Comparison of ENCODE assay signal across 16 cellular contexts in the genomic region with DNA sequence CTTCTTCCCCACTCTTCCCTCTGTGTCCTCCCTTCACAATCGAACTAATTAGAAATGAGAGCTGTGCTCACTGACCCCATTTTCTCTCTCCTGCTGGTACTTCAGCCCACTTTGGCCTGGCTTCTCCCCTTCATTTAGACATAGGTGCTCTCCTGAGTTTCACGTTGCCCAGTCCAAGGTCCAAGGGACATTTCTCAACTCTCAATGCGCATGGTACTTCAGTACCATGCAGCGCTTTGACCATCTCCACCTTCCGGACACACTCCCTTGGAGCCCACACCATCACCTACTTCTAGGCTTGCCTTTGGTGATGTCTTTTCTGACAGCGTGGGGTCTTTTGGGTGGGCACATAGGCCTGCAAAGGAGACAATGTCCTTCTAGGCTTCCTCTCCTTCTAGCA.
DNase-seq lines count a peak whose midpoint lies in the region; TF ChIP-seq lines count a peak whose summit lies in the region.
"Had no signal": no experiment of that assay in that cellular context is flagged by ENCODE, and none has a peak within 500 bp of the region (broad histone marks: within the 10 kb centered on the region; RNA-seq: fewer than 3 reads in every experiment).

No MANE protein-coding gene starts in this region.

- WGBS in esophagus muscularis mucosa = 87% methylated on average over 6 of the region's 6 CpGs
- 76% methylated on average over 6 of the region's 6 CpGs for WGBS in liver

- no peak for TF ChIP-seq EP300 in esophagus muscularis mucosa (IDR thresholded peaks at IDR 0.05)

- DNase-seq in esophagus muscularis mucosa (ENCODE audit: extremely low spot score) (peak; percentile 84), A172 (ENCODE audit: low spot score) (no peak)
- no peak for DNase-seq in activated T-helper 1 cell treated with anti-CD3 and anti-CD28 coated beads, Interleukin-12 subunit alpha, Interleukin-12 subunit beta, Interleukin-2, Interleukin-4 antibody, amounts not matched to agents 30 ng/mL and 10 ng/mL and 1 ng/mL, durations not matched to agents 14 hours and 24 hours and 36 hours (ENCODE audit: low spot score)
- DNase-seq in stimulated activated CD4-positive, alpha-beta T cell treated with anti-CD3 and anti-CD28 coated beads, Interleukin-2, amount 100 ng/mL, for 48 hours = no peak
- DNase-seq: C1 segment of cervical spinal cord; Calu3; CD4-positive, alpha-beta memory T cell; COR-L47; DMS53; DMS79 treated with DMSO at 0.1 percent for 48 hours; GF-D8 had no signal

- no peak overlapping the region for H3K4me3 Mint-ChIP-seq in activated T-helper 1 cell treated with anti-CD3 and anti-CD28 coated beads, Interleukin-12 subunit alpha, Interleukin-12 subunit beta, Interleukin-2, Interleukin-4 antibody, amounts not matched to agents 30 ng/mL and 10 ng/mL and 1 ng/mL, durations not matched to agents 14 hours and 24 hours and 36 hours
- H3K4me3 Mint-ChIP-seq: B cell, GM23338, H9 had no signal

- TF ChIP-seq CTCF in esophagus muscularis mucosa (IDR thresholded peaks at IDR 0.05) (no peak), liver (IDR thresholded peaks at IDR 0.05; ENCODE audit: low read depth, low read length, missing input control) (no peak)

- H3K4me1 ChIP-seq in BLaER1 treated with 17β-estradiol and CSF1 and Interleukin-3, amounts not matched to agents 10 nM and 100 nM = peaks cover 8 to 45% (median 22%) of the 10 kb centered on the region in 10 experiments; a peak in 19 of 20 replicates
- no peaks in the 10 kb centered on the region for H3K4me1 ChIP-seq in esophagus muscularis mucosa
- no peaks in the 10 kb centered on the region for H3K4me1 ChIP-seq in liver (ENCODE audit: control insufficient read depth in 4 of 4, insufficient read depth in 4 of 4, low read length in 3 of 4)

- H3K4me1 Mint-ChIP-seq in activated T-helper 1 cell treated with anti-CD3 and anti-CD28 coated beads, Interleukin-12 subunit alpha, Interleukin-12 subunit beta, Interleukin-2, Interleukin-4 antibody, amounts not matched to agents 30 ng/mL and 10 ng/mL and 1 ng/mL, durations not matched to agents 14 hours and 24 hours and 36 hours (ENCODE audit: low read depth) = no peaks in the 10 kb centered on the region
- H3K4me1 Mint-ChIP-seq: B cell; CD4-positive, alpha-beta memory T cell; GM23338; H9 had no signal

- H3K4me2 ChIP-seq in BLaER1 treated with 17β-estradiol and CSF1 and Interleukin-3, amounts not matched to agents 10 nM and 100 nM = peak overlapping the region in 6 of 11 experiments; percentile 13 to 57 (median 42); a peak in 11 of 22 replicates
- H3K4me2 ChIP-seq: GM23338 had no signal

- no peak for TF ChIP-seq RAD21 in liver (IDR thresholded peaks at IDR 0.05)

- intact Hi-C loops in esophagus muscularis mucosa (cut with DNase I) = no loop called here
- intact Hi-C loops in activated T-helper 1 cell treated with anti-CD3 and anti-CD28 coated beads, Interleukin-12 subunit alpha, Interleukin-12 subunit beta, Interleukin-2, Interleukin-4 antibody, amounts not matched to agents 30 ng/mL and 10 ng/mL and 1 ng/mL, durations not matched to agents 14 hours and 24 hours and 36 hours (cut with micrococcal nuclease) = no loop called here

- no peaks in the 10 kb centered on the region for H3K27me3 ChIP-seq in BLaER1 treated with 17β-estradiol and CSF1 and Interleukin-3, amounts not matched to agents 10 nM and 100 nM
- H3K27me3 ChIP-seq in esophagus muscularis mucosa = no peaks in the 10 kb centered on the region
- peaks cover 0 to 5% (median 3%) of the 10 kb centered on the region in 4 donors for H3K27me3 ChIP-seq in liver (ENCODE audit: control insufficient read depth in 4 of 4, insufficient read depth in 4 of 4, low read length in 3 of 4)

- H3K9me3 Mint-ChIP-seq in activated T-helper 1 cell treated with anti-CD3 and anti-CD28 coated beads, Interleukin-12 subunit alpha, Interleukin-12 subunit beta, Interleukin-2, Interleukin-4 antibody, amounts not matched to agents 30 ng/mL and 10 ng/mL and 1 ng/mL, durations not matched to agents 14 hours and 24 hours and 36 hours = no peaks in the 10 kb centered on the region
- H3K9me3 Mint-ChIP-seq: CD4-positive, alpha-beta memory T cell; GM23338; H9 had no signal

- no peaks in the 10 kb centered on the region for H3K9me3 ChIP-seq in BLaER1 treated with 17β-estradiol and CSF1 and Interleukin-3, amounts not matched to agents 10 nM and 100 nM (replicated peaks in 1 of 11)
- H3K9me3 ChIP-seq in esophagus muscularis mucosa = no peaks in the 10 kb centered on the region
- H3K9me3 ChIP-seq in liver (ENCODE audit: control insufficient read depth in 4 of 4, low read length in 3 of 4) = no peaks in the 10 kb centered on the region

- H3K27ac Mint-ChIP-seq in activated T-helper 1 cell treated with anti-CD3 and anti-CD28 coated beads, Interleukin-12 subunit alpha, Interleukin-12 subunit beta, Interleukin-2, Interleukin-4 antibody, amounts not matched to agents 30 ng/mL and 10 ng/mL and 1 ng/mL, durations not matched to agents 14 hours and 24 hours and 36 hours = no peak overlapping the region
- H3K27ac Mint-ChIP-seq: B cell, GM23338, H9 had no signal

- no peak overlapping the region for H3K4me3 ChIP-seq in BLaER1 treated with 17β-estradiol and CSF1 and Interleukin-3, amounts not matched to agents 10 nM and 100 nM
- H3K4me3 ChIP-seq in esophagus muscularis mucosa = no peak overlapping the region
- no peak overlapping the region for H3K4me3 ChIP-seq in liver (ENCODE audit: low read depth in 1 of 3, low read length in 3 of 3)
- H3K4me3 ChIP-seq: GM23338 had no signal

- H3K27ac ChIP-seq in BLaER1 treated with 17β-estradiol and CSF1 and Interleukin-3, amounts not matched to agents 10 nM and 100 nM = no peak overlapping the region
- H3K27ac ChIP-seq in esophagus muscularis mucosa (replicated peaks in 1 of 4) (no peak overlapping the region), liver (ENCODE audit: low read depth in 1 of 2, low read length in 2 of 2) (no peak overlapping the region)

- H3K36me3 ChIP-seq in BLaER1 treated with 17β-estradiol and CSF1 and Interleukin-3, amounts not matched to agents 10 nM and 100 nM = no peaks in the 10 kb centered on the region
- no peaks in the 10 kb centered on the region for H3K36me3 ChIP-seq in esophagus muscularis mucosa
- no peaks in the 10 kb centered on the region for H3K36me3 ChIP-seq in liver (ENCODE audit: control insufficient read depth in 4 of 4, insufficient read depth in 3 of 4, low read depth in 1 of 4, low read length in 3 of 4)

- H3K9ac ChIP-seq in BLaER1 treated with 17β-estradiol and CSF1 and Interleukin-3, amounts not matched to agents 10 nM and 100 nM = no peak overlapping the region
- H3K9ac ChIP-seq in liver (ENCODE audit: low read depth in 1 of 2, low read length in 2 of 2) = no peak overlapping the region

- H3K27me3 Mint-ChIP-seq in activated T-helper 1 cell treated with anti-CD3 and anti-CD28 coated beads, Interleukin-12 subunit alpha, Interleukin-12 subunit beta, Interleukin-2, Interleukin-4 antibody, amounts not matched to agents 30 ng/mL and 10 ng/mL and 1 ng/mL, durations not matched to agents 14 hours and 24 hours and 36 hours (ENCODE audit: insufficient read depth) = peaks cover 6% of the 10 kb centered on the region

- TF ChIP-seq POLR2A in esophagus muscularis mucosa (IDR thresholded peaks at IDR 0.05; ENCODE audit: low read depth) = no peak

- H3K36me3 Mint-ChIP-seq in activated T-helper 1 cell treated with anti-CD3 and anti-CD28 coated beads, Interleukin-12 subunit alpha, Interleukin-12 subunit beta, Interleukin-2, Interleukin-4 antibody, amounts not matched to agents 30 ng/mL and 10 ng/mL and 1 ng/mL, durations not matched to agents 14 hours and 24 hours and 36 hours (ENCODE audit: low read depth) = no peaks in the 10 kb centered on the region
- H3K36me3 Mint-ChIP-seq: CD4-positive, alpha-beta memory T cell had no signal

- no peaks in the 10 kb centered on the region for H4K20me1 ChIP-seq in BLaER1 treated with 17β-estradiol and CSF1 and Interleukin-3, amounts not matched to agents 10 nM and 100 nM

TF ChIP-seq in liver, 16 proteins besides CTCF, POLR2A, EP300 and RAD21:
- TF ChIP-seq TAF1 (conservative IDR thresholded peaks at IDR 0.05) (no peak), HNF4A (conservative IDR thresholded peaks at IDR 0.05) (peak; percentile 23 to 36)
